ENCODE assay signal across 8 cellular contexts in genomic region chr11:119067371-119068222, GRCh38.
DNase-seq lines count a peak whose midpoint lies in the region; ATAC-seq and TF ChIP-seq lines count a peak whose summit lies in the region.

Gene VPS11, plus strand, starts transcription at chr11:119067818. Its CDS starts 6 bp downstream, at chr11:119067824.

- H3K4me3 Mint-ChIP-seq in central memory CD8-positive, alpha-beta T cell = peak within 1 kb of the TSS; percentile 87

- H3K27ac Mint-ChIP-seq in central memory CD8-positive, alpha-beta T cell (ENCODE audit: low read depth) = peak within 1 kb of the TSS; percentile 98

- H3K36me3 Mint-ChIP-seq in central memory CD8-positive, alpha-beta T cell (ENCODE audit: insufficient read depth) = peaks cover 41% of the 10 kb centered on the region

- peak; percentile 92 for ATAC-seq in HG03196 (IDR thresholded peaks at IDR 0.05; ENCODE audit: unreplicated experiment)
- peak; percentile 97 for ATAC-seq in central memory CD8-positive, alpha-beta T cell (replicated peaks; ENCODE audit: extremely low read depth, poor library complexity, severe bottlenecking)

- in situ Hi-C loops in GM18951 (cut with MboI; ENCODE audit: low sequenced_read_pairs, unreplicated experiment) = no loop called here

- H3K27me3 Mint-ChIP-seq in central memory CD8-positive, alpha-beta T cell = no peaks in the 10 kb centered on the region

- peak; percentile 85 for TF ChIP-seq POLR2A in GM18951 (IDR thresholded peaks at IDR 0.05; ENCODE audit: extremely low read depth, insufficient read depth, insufficient read length)

- no peaks in the 10 kb centered on the region for H3K9me3 Mint-ChIP-seq in central memory CD8-positive, alpha-beta T cell

- DNase-seq in AG08396 (ENCODE audit: low spot score) = peak; percentile 98
- DNase-seq in NCI-H446 (lab: John Stamatoyannopoulos, UW) = peak; percentile 93 to 96
- peak; percentile 93 for DNase-seq in activated CD4-positive, CD25-positive, alpha-beta regulatory T cell treated with anti-CD3 and anti-CD28 coated beads, Interleukin-2, amount 50 U/mL, for 16 hours (ENCODE audit: low read depth, low spot score)
- DNase-seq in central memory CD8-positive, alpha-beta T cell (ENCODE audit: low spot score in 2 of 2) = peak; percentile 92 to 94
- DNase-seq in iris pigment epithelial cell (ENCODE audit: low read depth) = peak; percentile 94
- DNase-seq in stimulated activated CD4-positive, alpha-beta T cell treated with anti-CD3 and anti-CD28 coated beads, Interleukin-12 subunit alpha, Interleukin-12 subunit beta, amount 100 ng/mL, for 4 hours = peak; percentile 97

- peaks cover 37% of the 10 kb centered on the region for H3K4me1 Mint-ChIP-seq in central memory CD8-positive, alpha-beta T cell

Comparison
In these comparisons a context has a peak if more than half of its experiments do, and no peak if none do; other contexts are left out.
1. Peak in every context shown above with its lines: DNase-seq and ATAC-seq.